ENCODE assay signal across 8 cellular contexts in the genomic region with DNA sequence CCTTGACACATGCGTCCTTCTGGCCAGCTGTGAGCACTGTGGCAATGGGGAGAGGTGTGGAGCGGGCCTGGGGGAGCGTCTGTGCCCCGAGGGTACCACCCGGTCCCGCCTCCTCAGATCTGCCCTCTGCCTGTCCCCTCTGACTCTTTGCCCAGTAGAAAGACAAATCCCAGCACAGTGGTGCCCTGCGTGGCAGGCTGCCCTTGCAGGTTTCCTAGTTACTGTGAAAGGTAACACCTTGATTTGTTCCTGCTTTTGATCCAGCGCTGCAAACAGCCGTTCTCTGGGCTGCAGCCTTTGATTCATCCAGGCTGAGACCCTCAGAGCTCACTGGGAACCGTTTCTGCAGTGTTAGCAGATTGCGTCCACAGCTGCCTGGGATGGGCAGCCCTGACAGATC. TPM values are rescaled to one million over a fixed set of nuclear protein-coding genes. Genes with fewer than 3 reads are reported as not detected.
A peak's percentile ranks its signal among the peaks of the same experiment; 100 is the strongest.
DNase-seq lines count a peak whose midpoint lies in the region; ATAC-seq, FAIRE-seq and TF ChIP-seq lines count a peak whose summit lies in the region.

No MANE protein-coding gene starts in this region.

- H3K27me3 ChIP-seq in brain microvascular endothelial cell (replicated peaks), result no peaks in the 10 kb centered on the region
- H3K27me3 ChIP-seq in MM.1S (replicated peaks; ENCODE audit: insufficient read depth, low read length), result no peaks in the 10 kb centered on the region

- in situ Hi-C loops in brain microvascular endothelial cell (cut with HindIII; ENCODE audit: low pct_ligation_motif_present, low sequenced_read_pairs), result no loop called here

- H3K36me3 ChIP-seq in brain microvascular endothelial cell (replicated peaks), result peaks cover 2% of the 10 kb centered on the region
- H3K36me3 ChIP-seq in MM.1S (replicated peaks; ENCODE audit: insufficient read depth, low read length), result no peaks in the 10 kb centered on the region

- H3K27ac Mint-ChIP-seq in HFFc6, result peak overlapping the region; percentile 36
- peak overlapping the region; percentile 77 to 85 for H3K27ac Mint-ChIP-seq in natural killer cell

- H3K27ac ChIP-seq in A549 (no peak overlapping the region), brain microvascular endothelial cell (no peak overlapping the region), MM.1S (ENCODE audit: low read length) (no peak overlapping the region)

- POLR2A ChIA-PET in A549 (lab: Yijun Ruan, JAX), result no interaction called here

- TF ChIP-seq CTCF in A549 (IDR thresholded peaks at IDR 0.05) (no peak), HFFc6 (IDR thresholded peaks at IDR 0.05) (no peak), brain microvascular endothelial cell (IDR thresholded peaks at IDR 0.05; ENCODE audit: low read depth, low read length, missing control alignments) (no peak), natural killer cell (IDR thresholded peaks at IDR 0.05) (no peak), MM.1S (IDR thresholded peaks at IDR 0.05; ENCODE audit: low read length) (no peak)

- H3K9me2 ChIP-seq in MM.1S (replicated peaks; ENCODE audit: insufficient read depth, low read length), result no peaks in the 10 kb centered on the region

- H3K9ac ChIP-seq in MM.1S (ENCODE audit: low read length), result no peak overlapping the region

- no peak overlapping the region for H2AFZ ChIP-seq in MM.1S (ENCODE audit: low read length)

- no peak for DNase-seq in A549 (ENCODE audit: low read depth in 1 of 2, low spot score in 1 of 2)
- no peak for DNase-seq in HFFc6
- DNase-seq in brain microvascular endothelial cell, result no peak
- no peak for DNase-seq in natural killer cell
- no peak for DNase-seq in GM12892 (ENCODE audit: insufficient read length)
- no peak for DNase-seq in MM.1S
- no peak for DNase-seq in COLO829 (ENCODE audit: low spot score)

- H3K9me3 ChIP-seq in A549 (no peaks in the 10 kb centered on the region), MM.1S (replicated peaks; ENCODE audit: insufficient read depth, low read length) (no peaks in the 10 kb centered on the region)

- FAIRE-seq in A549 (lab: Jason Lieb, UNC) (no peak), GM12892 (lab: Jason Lieb, UNC) (no peak)

- CTCF ChIA-PET in A549 (lab: Yijun Ruan, JAX), result interaction anchor here (0.6 to 4.6 kb wide), 4 partner anchors 10 to 1558 kb away, joined by 3 to 25 read pairs (median 3); no protein-coding TSS in a partner anchor

- H3K4me3 ChIP-seq in A549, result no peak overlapping the region
- H3K4me3 ChIP-seq in brain microvascular endothelial cell (ENCODE audit: low read depth, low read length), result peak overlapping the region; percentile 12
- H3K4me3 ChIP-seq in MM.1S (ENCODE audit: low read length), result no peak overlapping the region

- no peak for TF ChIP-seq RAD21 in A549 (conservative IDR thresholded peaks at IDR 0.05 in 1 of 2, IDR thresholded peaks at IDR 0.05 in 1 of 2)

- no peaks in the 10 kb centered on the region for H3F3A ChIP-seq in MM.1S (ENCODE audit: insufficient read depth, low read length)

- H3K4me1 Mint-ChIP-seq in HFFc6 (ENCODE audit: low read depth), result peaks cover 16% of the 10 kb centered on the region
- H3K4me1 Mint-ChIP-seq in natural killer cell, result peaks cover 40 to 57% of the 10 kb centered on the region in 2 donors

- H3K79me2 ChIP-seq in MM.1S (ENCODE audit: low read length), result peaks cover 26% of the 10 kb centered on the region

- no peaks in the 10 kb centered on the region for H3K36me3 Mint-ChIP-seq in HFFc6 (ENCODE audit: low read depth)
- no peaks in the 10 kb centered on the region for H3K36me3 Mint-ChIP-seq in natural killer cell

- intact Hi-C loops in natural killer cell (cut with micrococcal nuclease), result no loop called here

- ATAC-seq in A549 (no peak), natural killer cell (peak in 2 of 3 donors; percentile 4 to 14), GM21447 (IDR thresholded peaks at IDR 0.05; ENCODE audit: unreplicated experiment) (no peak)

- 83% methylated on average over 11 of the region's 11 CpGs for WGBS in A549 (ENCODE audit: missing lambda C conversion rate)

- H3K4me2 ChIP-seq in A549 (no peak overlapping the region), MM.1S (ENCODE audit: low read depth, low read length) (no peak overlapping the region)

- H3K27me3 Mint-ChIP-seq in HFFc6 (ENCODE audit: insufficient read depth), result no peaks in the 10 kb centered on the region
- no peaks in the 10 kb centered on the region for H3K27me3 Mint-ChIP-seq in natural killer cell (ENCODE audit: low read depth in 2 of 2)

- H3K4me1 ChIP-seq in A549, result peaks cover 20% of the 10 kb centered on the region
- H3K4me1 ChIP-seq in MM.1S (ENCODE audit: low read length), result no peaks in the 10 kb centered on the region

- no peaks in the 10 kb centered on the region for H4K20me1 ChIP-seq in MM.1S (ENCODE audit: insufficient read depth, low read length)

- H3K9me3 Mint-ChIP-seq in HFFc6, result no peaks in the 10 kb centered on the region
- H3K9me3 Mint-ChIP-seq in natural killer cell, result no peaks in the 10 kb centered on the region

- no peak for TF ChIP-seq EP300 in A549 (IDR thresholded peaks at IDR 0.05)

- no peak for TF ChIP-seq POLR2A in A549 (IDR thresholded peaks at IDR 0.05; ENCODE audit: low read length)
- TF ChIP-seq POLR2A in GM12892 (IDR thresholded peaks at IDR 0.05; ENCODE audit: low read depth, low read length), result no peak

- H3K4me3 Mint-ChIP-seq in HFFc6 (peak overlapping the region; percentile 52), natural killer cell (peak overlapping the region; percentile 47)

TF ChIP-seq in A549, 52 proteins besides CTCF, POLR2A, EP300 and RAD21:
- TF ChIP-seq NFE2L2 (conservative IDR thresholded peaks at IDR 0.05; ENCODE audit: low read length), result no peak
- TF ChIP-seq HDAC2 (IDR thresholded peaks at IDR 0.05), result no peak
- no peak for TF ChIP-seq HOXB5 (CRISPR knock-in tag; IDR thresholded peaks at IDR 0.05)
- TF ChIP-seq, protein P1, sequence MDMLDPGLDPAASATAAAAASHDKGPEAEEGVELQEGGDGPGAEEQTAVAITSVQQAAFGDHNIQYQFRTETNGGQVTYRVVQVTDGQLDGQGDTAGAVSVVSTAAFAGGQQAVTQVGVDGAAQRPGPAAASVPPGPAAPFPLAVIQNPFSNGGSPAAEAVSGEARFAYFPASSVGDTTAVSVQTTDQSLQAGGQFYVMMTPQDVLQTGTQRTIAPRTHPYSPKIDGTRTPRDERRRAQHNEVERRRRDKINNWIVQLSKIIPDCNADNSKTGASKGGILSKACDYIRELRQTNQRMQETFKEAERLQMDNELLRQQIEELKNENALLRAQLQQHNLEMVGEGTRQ (IDR thresholded peaks at IDR 0.05), result no peak
- no peak for TF ChIP-seq SREBF2 (IDR thresholded peaks at IDR 0.05)
- TF ChIP-seq MAFK (IDR thresholded peaks at IDR 0.05; ENCODE audit: partially characterized antibody), result peak; percentile 8
- TF ChIP-seq TFCP2L1 (CRISPR knock-in tag; IDR thresholded peaks at IDR 0.05), result no peak
- TF ChIP-seq ZSCAN20 (CRISPR knock-in tag; IDR thresholded peaks at IDR 0.05), result no peak
TF ChIP-seq in A549: peak in this region for 1.

RNA-seq across cellular contexts. Expression of a gene that starts 16.4 kb away (rescaled TPM):
- 2.7 and 3.0 TPM in 2 replicates for polyA plus RNA-seq in A549 (2011; rRNA removed)
- polyA plus RNA-seq in A549 (2012; cell fraction: cytosol; rRNA removed), result 13.4 and 22.4 TPM in 2 replicates
- polyA plus RNA-seq in A549 (2012; cell fraction: nucleus; rRNA removed), result 53.8 and 59.8 TPM in 2 replicates
- 28.5 to 37.8 TPM (median 32.8 TPM) in 3 replicates for polyA plus RNA-seq in A549 (2017; fragmentation: RNase III; extraction: RNeasy Plus Mini Kit Qiagen cat#74134 plus additional on column Dnase treatment)
- 3.4 and 3.6 TPM in 2 replicates for polyA minus RNA-seq in A549 (2011; rRNA and poly(A)+ RNA removed)
- 10 to 100 TPM; 25.1 to 34.0 (median 30.1) TPM for total RNA-seq in HFFc6 (2021; fragmentation: NEBNext Ultra II Directional; extraction: Animal tissue kit (Norgen Biotek cat#: 25700))
- total RNA-seq in natural killer cell, result 10 to 100 TPM; 67.5 to 78.0 (median 76.2) TPM
- 3.1 TPM for polyA plus RNA-seq in GM12892 (2012; ENCODE audit: missing spikeins)

Comparison
In these comparisons a context has a peak if more than half of its experiments do, and no peak if none do; other contexts are left out.
1. ATAC-seq: peak in natural killer cell (2 of 3); none in A549 (0 of 2) and GM21447 (single experiment).